In the genomic region with DNA sequence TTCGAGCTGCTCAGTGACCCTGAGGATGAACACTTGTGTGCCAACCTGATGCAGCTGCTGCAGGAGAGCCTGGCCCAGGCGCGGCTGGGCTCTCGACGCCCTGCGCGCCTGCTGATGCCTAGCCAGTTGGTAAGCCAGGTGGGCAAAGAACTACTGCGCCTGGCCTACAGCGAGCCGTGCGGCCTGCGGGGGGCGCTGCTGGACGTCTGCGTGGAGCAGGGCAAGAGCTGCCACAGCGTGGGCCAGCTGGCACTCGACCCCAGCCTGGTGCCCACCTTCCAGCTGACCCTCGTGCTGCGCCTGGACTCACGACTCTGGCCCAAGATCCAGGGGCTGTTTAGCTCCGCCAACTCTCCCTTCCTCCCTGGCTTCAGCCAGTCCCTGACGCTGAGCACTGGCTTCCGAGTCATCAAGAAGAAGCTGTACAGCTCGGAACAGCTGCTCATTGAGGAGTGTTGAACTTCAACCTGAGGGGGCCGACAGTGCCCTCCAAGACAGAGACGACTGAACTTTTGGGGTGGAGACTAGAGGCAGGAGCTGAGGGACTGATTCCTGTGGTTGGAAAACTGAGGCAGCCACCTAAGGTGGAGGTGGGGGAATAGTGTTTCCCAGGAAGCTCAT, we compare ENCODE assay signal across 1 cellular context.
TF ChIP-seq lines count a peak whose summit lies in the region.

No MANE protein-coding gene starts in this region.

TF ChIP-seq in HepG2, 621 proteins besides CTCF, POLR2A, EP300 and RAD21 (continued from another document and continues in another):
- TF ChIP-seq KAT7 (CRISPR knock-in tag; IDR thresholded peaks at IDR 0.05; ENCODE audit: borderline replicate concordance) (peak; percentile 21; the same call in 1 of the 2 replicates), RARA (CRISPR knock-in tag; IDR thresholded peaks at IDR 0.05) (no peak), ZNF644 (CRISPR knock-in tag; IDR thresholded peaks at IDR 0.05; ENCODE audit: low read depth) (no peak), ERF (CRISPR knock-in tag; IDR thresholded peaks at IDR 0.05) (no peak), ZNF761 (CRISPR knock-in tag; conservative IDR thresholded peaks at IDR 0.05) (no peak), RNF2 (conservative IDR thresholded peaks at IDR 0.05; ENCODE audit: low read depth) (no peak), ZNF841 (CRISPR knock-in tag; IDR thresholded peaks at IDR 0.05; ENCODE audit: borderline replicate concordance) (0 out of 2 replicates have a peak, but pooled peaks have one; percentile 57), THAP7 (CRISPR knock-in tag; IDR thresholded peaks at IDR 0.05) (peak; percentile 89), KMT2B (CRISPR knock-in tag; IDR thresholded peaks at IDR 0.05) (0 out of 2 replicates have a peak, but pooled peaks have one; percentile 32), FOXK2 (IDR thresholded peaks at IDR 0.05) (no peak), RFX1 (IDR thresholded peaks at IDR 0.05) (no peak), ZNF256 (CRISPR knock-in tag; conservative IDR thresholded peaks at IDR 0.05) (no peak), FOSL1 (CRISPR knock-in tag; IDR thresholded peaks at IDR 0.05; ENCODE audit: borderline replicate concordance) (no peak), ZFYVE20 (CRISPR knock-in tag; IDR thresholded peaks at IDR 0.05; ENCODE audit: borderline replicate concordance, low read depth) (no peak), MTF2 (CRISPR knock-in tag; IDR thresholded peaks at IDR 0.05; ENCODE audit: borderline replicate concordance) (peak; percentile 32; the same call in 1 of the 2 replicates), ZNF737 (CRISPR knock-in tag; IDR thresholded peaks at IDR 0.05; ENCODE audit: borderline replicate concordance) (0 out of 2 replicates have a peak, but pooled peaks have one; percentile 34), RBM39 (IDR thresholded peaks at IDR 0.05; ENCODE audit: low read depth, low read length, poor library complexity, severe bottlenecking) (peak; percentile 83), ZNF782 (CRISPR knock-in tag; IDR thresholded peaks at IDR 0.05; ENCODE audit: borderline replicate concordance) (0 out of 2 replicates have a peak, but pooled peaks have one; percentile 36), ZNF619 (CRISPR knock-in tag; IDR thresholded peaks at IDR 0.05) (no peak), JDP2 (CRISPR knock-in tag; IDR thresholded peaks at IDR 0.05; ENCODE audit: borderline replicate concordance) (no peak), RBM22 (optimal IDR thresholded peaks at IDR 0.05; ENCODE audit: low read length) (peak; percentile 5), ZNF777 (CRISPR knock-in tag; IDR thresholded peaks at IDR 0.05) (0 out of 2 replicates have a peak, but pooled peaks have one; percentile 5), MYC (CRISPR knock-in tag; IDR thresholded peaks at IDR 0.05; ENCODE audit: borderline replicate concordance) (no peak; the same call in 1 of the 2 replicates), SNAI1 (CRISPR knock-in tag; IDR thresholded peaks at IDR 0.05; ENCODE audit: borderline replicate concordance) (no peak), POGZ (CRISPR knock-in tag; IDR thresholded peaks at IDR 0.05) (peak; percentile 34; the same call in 1 of the 2 replicates), ZNF44 (CRISPR knock-in tag; IDR thresholded peaks at IDR 0.05) (0 out of 2 replicates have a peak, but pooled peaks have one; percentile 27), ZNF225 (CRISPR knock-in tag; IDR thresholded peaks at IDR 0.05) (no peak; the same call in 1 of the 2 replicates), NFAT5 (CRISPR knock-in tag; IDR thresholded peaks at IDR 0.05) (no peak), ARID4A (CRISPR knock-in tag; IDR thresholded peaks at IDR 0.05; ENCODE audit: borderline replicate concordance) (peak; percentile 45; the same call in 1 of the 2 replicates), NAIF1 (CRISPR knock-in tag; IDR thresholded peaks at IDR 0.05; ENCODE audit: borderline replicate concordance) (0 out of 2 replicates have a peak, but pooled peaks have one; percentile 31), ZNF547 (CRISPR knock-in tag; IDR thresholded peaks at IDR 0.05) (peak; percentile 60; the same call in 1 of the 2 replicates), MAFK (conservative IDR thresholded peaks at IDR 0.05 in 1 of 2, IDR thresholded peaks at IDR 0.05 in 1 of 2; ENCODE audit: low read length in 2 of 2) (no peak), MIXL1 (CRISPR knock-in tag; IDR thresholded peaks at IDR 0.05) (peak; percentile 1; the same call in 1 of the 2 replicates), ZNF674 (CRISPR knock-in tag; IDR thresholded peaks at IDR 0.05; ENCODE audit: low read depth) (0 out of 2 replicates have a peak, but pooled peaks have one; percentile 85), EEA1 (CRISPR knock-in tag; IDR thresholded peaks at IDR 0.05; ENCODE audit: borderline replicate concordance) (no peak), ZSCAN21 (CRISPR knock-in tag; IDR thresholded peaks at IDR 0.05; ENCODE audit: borderline replicate concordance) (peak; percentile 55; the same call in 1 of the 2 replicates), BRD4 (CRISPR knock-in tag; IDR thresholded peaks at IDR 0.05) (0 out of 2 replicates have a peak, but pooled peaks have one; percentile 58), RXRA (CRISPR knock-in tag; IDR thresholded peaks at IDR 0.05) (no peak; the same call in 1 of the 2 replicates), GRHL1 (CRISPR knock-in tag; conservative IDR thresholded peaks at IDR 0.05) (no peak), ZNF263 (CRISPR knock-in tag; IDR thresholded peaks at IDR 0.05) (0 out of 2 replicates have a peak, but pooled peaks have one; percentile 30)
- TF ChIP-seq, protein P1, sequence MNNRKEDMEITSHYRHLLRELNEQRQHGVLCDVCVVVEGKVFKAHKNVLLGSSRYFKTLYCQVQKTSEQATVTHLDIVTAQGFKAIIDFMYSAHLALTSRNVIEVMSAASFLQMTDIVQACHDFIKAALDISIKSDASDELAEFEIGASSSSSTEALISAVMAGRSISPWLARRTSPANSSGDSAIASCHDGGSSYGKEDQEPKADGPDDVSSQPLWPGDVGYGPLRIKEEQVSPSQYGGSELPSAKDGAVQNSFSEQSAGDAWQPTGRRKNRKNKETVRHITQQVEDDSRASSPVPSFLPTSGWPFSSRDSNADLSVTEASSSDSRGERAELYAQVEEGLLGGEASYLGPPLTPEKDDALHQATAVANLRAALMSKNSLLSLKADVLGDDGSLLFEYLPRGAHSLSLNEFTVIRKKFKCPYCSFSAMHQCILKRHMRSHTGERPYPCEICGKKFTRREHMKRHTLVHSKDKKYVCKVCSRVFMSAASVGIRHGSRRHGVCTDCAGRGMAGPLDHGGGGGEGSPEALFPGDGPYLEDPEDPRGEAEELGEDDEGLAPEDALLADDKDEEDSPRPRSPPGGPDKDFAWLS (CRISPR knock-in tag; IDR thresholded peaks at IDR 0.05; ENCODE audit: borderline replicate concordance): no peak
- TF ChIP-seq, protein P2, sequence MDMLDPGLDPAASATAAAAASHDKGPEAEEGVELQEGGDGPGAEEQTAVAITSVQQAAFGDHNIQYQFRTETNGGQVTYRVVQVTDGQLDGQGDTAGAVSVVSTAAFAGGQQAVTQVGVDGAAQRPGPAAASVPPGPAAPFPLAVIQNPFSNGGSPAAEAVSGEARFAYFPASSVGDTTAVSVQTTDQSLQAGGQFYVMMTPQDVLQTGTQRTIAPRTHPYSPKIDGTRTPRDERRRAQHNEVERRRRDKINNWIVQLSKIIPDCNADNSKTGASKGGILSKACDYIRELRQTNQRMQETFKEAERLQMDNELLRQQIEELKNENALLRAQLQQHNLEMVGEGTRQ (IDR thresholded peaks at IDR 0.05; ENCODE audit: low read depth, low read length): no peak
- TF ChIP-seq, protein P2 (CRISPR knock-in tag; IDR thresholded peaks at IDR 0.05; ENCODE audit: borderline replicate concordance): no peak
- TF ChIP-seq, protein P3, sequence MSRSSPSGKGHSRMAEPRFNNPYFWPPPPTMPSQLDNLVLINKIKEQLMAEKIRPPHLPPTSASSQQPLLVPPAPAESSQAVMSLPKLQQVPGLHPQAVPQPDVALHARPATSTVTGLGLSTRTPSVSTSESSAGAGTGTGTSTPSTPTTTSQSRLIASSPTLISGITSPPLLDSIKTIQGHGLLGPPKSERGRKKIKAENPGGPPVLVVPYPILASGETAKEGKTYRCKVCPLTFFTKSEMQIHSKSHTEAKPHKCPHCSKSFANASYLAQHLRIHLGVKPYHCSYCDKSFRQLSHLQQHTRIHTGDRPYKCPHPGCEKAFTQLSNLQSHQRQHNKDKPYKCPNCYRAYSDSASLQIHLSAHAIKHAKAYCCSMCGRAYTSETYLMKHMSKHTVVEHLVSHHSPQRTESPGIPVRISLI (CRISPR knock-in tag; IDR thresholded peaks at IDR 0.05; ENCODE audit: borderline replicate concordance): no peak
